Comparison of ENCODE assay signal across 1 cellular context in the genomic region with DNA sequence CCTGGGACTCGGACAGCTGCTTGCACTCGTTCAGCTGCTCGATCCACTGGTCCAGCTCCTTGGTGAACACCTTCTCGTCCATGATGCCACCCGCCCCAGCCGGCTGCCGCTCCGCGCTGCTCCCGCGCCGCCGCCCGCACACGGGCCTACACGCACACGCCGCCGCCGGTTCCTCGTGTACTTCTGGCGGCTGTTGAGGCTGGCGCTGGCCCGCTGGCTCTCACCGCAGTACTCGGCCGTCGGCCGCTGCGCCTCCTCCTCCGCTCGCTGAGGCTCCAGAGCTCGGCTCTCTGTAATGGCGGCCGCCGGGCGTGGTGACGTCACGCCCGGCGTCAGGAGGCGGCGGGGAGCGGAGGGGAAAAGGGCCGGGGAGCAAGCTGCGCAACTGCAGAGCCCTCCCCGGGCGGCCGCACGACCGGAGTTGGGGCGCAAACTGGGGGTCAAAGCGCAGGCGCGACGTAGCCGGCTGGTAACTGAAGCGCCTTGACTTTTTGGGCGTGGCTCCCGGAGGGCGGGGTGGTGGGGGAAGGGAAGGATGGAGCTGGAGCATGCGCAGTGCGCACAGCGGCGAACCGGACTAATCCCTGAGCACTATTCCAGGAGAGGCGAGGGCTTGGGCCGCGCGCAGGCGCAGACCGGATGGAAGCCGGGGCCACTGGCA.
A peak's percentile ranks its signal among the peaks of the same experiment; 100 is the strongest.
TF ChIP-seq lines count a peak whose summit lies in the region.

Gene PPP2CA, minus strand, starts transcription at position 294 of the 661 bp plus-strand sequence. Its CDS starts 212 bp downstream, at position 82.

TF ChIP-seq in HEK293, 187 proteins besides CTCF, POLR2A, EP300 and RAD21 (continued from another document and continues in another):
- 0 out of 2 replicates have a peak, but pooled peaks have one; percentile 52 for TF ChIP-seq ZNF704 (tag by site-specific recombination; IDR thresholded peaks at IDR 0.05)
- TF ChIP-seq, protein P1, sequence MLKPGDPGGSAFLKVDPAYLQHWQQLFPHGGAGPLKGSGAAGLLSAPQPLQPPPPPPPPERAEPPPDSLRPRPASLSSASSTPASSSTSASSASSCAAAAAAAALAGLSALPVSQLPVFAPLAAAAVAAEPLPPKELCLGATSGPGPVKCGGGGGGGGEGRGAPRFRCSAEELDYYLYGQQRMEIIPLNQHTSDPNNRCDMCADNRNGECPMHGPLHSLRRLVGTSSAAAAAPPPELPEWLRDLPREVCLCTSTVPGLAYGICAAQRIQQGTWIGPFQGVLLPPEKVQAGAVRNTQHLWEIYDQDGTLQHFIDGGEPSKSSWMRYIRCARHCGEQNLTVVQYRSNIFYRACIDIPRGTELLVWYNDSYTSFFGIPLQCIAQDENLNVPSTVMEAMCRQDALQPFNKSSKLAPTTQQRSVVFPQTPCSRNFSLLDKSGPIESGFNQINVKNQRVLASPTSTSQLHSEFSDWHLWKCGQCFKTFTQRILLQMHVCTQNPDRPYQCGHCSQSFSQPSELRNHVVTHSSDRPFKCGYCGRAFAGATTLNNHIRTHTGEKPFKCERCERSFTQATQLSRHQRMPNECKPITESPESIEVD (tag by site-specific recombination; IDR thresholded peaks at IDR 0.05) = no peak
- TF ChIP-seq ZIC2 (tag by site-specific recombination; IDR thresholded peaks at IDR 0.05) = 0 out of 2 replicates have a peak, but pooled peaks have one; percentile 36
- no peak for TF ChIP-seq ZNF707 (tag by site-specific recombination; IDR thresholded peaks at IDR 0.05)
- no peak for TF ChIP-seq GFI1B (tag by site-specific recombination; IDR thresholded peaks at IDR 0.05)
- TF ChIP-seq ZNF561 (tag by site-specific recombination; IDR thresholded peaks at IDR 0.05; ENCODE audit: borderline replicate concordance) = peak; percentile 77; the same call in 1 of the 2 replicates
- peak; percentile 51; the same call in 1 of the 2 replicates for TF ChIP-seq ZBTB1 (tag by site-specific recombination; IDR thresholded peaks at IDR 0.05)
- TF ChIP-seq ZNF837 (tag by site-specific recombination; IDR thresholded peaks at IDR 0.05) = no peak
- TF ChIP-seq AEBP2 (tag by site-specific recombination; IDR thresholded peaks at IDR 0.05; ENCODE audit: borderline replicate concordance) = no peak
- TF ChIP-seq ZEB2 (tag by site-specific recombination; IDR thresholded peaks at IDR 0.05) = no peak
- 0 out of 2 replicates have a peak, but pooled peaks have one; percentile 34 for TF ChIP-seq ZNF324 (tag by site-specific recombination; IDR thresholded peaks at IDR 0.05)
- TF ChIP-seq, protein P2, sequence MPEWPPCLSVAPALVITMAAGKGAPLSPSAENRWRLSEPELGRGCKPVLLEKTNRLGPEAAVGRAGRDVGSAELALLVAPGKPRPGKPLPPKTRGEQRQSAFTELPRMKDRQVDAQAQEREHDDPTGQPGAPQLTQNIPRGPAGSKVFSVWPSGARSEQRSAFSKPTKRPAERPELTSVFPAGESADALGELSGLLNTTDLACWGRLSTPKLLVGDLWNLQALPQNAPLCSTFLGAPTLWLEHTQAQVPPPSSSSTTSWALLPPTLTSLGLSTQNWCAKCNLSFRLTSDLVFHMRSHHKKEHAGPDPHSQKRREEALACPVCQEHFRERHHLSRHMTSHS (tag by site-specific recombination; IDR thresholded peaks at IDR 0.05) = no peak
- peak; percentile 37; the same call in 1 of the 2 replicates for TF ChIP-seq KLF16 (tag by site-specific recombination; IDR thresholded peaks at IDR 0.05)
- TF ChIP-seq ZNF138 (tag by site-specific recombination; IDR thresholded peaks at IDR 0.05; ENCODE audit: borderline replicate concordance) = no peak
- TF ChIP-seq ZNF37A (tag by site-specific recombination; IDR thresholded peaks at IDR 0.05) = no peak
- no peak; the same call in none of the 2 replicates for TF ChIP-seq KLF17 (tag by site-specific recombination; IDR thresholded peaks at IDR 0.05)
- no peak for TF ChIP-seq SCRT2 (tag by site-specific recombination; IDR thresholded peaks at IDR 0.05)
- TF ChIP-seq RBAK (tag by site-specific recombination; IDR thresholded peaks at IDR 0.05) = no peak
- TF ChIP-seq ZNF169 (tag by site-specific recombination; IDR thresholded peaks at IDR 0.05) = peak; percentile 42; the same call in 1 of the 2 replicates
- TF ChIP-seq, protein P3, sequence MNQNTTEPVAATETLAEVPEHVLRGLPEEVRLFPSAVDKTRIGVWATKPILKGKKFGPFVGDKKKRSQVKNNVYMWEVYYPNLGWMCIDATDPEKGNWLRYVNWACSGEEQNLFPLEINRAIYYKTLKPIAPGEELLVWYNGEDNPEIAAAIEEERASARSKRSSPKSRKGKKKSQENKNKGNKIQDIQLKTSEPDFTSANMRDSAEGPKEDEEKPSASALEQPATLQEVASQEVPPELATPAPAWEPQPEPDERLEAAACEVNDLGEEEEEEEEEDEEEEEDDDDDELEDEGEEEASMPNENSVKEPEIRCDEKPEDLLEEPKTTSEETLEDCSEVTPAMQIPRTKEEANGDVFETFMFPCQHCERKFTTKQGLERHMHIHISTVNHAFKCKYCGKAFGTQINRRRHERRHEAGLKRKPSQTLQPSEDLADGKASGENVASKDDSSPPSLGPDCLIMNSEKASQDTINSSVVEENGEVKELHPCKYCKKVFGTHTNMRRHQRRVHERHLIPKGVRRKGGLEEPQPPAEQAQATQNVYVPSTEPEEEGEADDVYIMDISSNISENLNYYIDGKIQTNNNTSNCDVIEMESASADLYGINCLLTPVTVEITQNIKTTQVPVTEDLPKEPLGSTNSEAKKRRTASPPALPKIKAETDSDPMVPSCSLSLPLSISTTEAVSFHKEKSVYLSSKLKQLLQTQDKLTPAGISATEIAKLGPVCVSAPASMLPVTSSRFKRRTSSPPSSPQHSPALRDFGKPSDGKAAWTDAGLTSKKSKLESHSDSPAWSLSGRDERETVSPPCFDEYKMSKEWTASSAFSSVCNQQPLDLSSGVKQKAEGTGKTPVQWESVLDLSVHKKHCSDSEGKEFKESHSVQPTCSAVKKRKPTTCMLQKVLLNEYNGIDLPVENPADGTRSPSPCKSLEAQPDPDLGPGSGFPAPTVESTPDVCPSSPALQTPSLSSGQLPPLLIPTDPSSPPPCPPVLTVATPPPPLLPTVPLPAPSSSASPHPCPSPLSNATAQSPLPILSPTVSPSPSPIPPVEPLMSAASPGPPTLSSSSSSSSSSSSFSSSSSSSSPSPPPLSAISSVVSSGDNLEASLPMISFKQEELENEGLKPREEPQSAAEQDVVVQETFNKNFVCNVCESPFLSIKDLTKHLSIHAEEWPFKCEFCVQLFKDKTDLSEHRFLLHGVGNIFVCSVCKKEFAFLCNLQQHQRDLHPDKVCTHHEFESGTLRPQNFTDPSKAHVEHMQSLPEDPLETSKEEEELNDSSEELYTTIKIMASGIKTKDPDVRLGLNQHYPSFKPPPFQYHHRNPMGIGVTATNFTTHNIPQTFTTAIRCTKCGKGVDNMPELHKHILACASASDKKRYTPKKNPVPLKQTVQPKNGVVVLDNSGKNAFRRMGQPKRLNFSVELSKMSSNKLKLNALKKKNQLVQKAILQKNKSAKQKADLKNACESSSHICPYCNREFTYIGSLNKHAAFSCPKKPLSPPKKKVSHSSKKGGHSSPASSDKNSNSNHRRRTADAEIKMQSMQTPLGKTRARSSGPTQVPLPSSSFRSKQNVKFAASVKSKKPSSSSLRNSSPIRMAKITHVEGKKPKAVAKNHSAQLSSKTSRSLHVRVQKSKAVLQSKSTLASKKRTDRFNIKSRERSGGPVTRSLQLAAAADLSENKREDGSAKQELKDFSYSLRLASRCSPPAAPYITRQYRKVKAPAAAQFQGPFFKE (tag by site-specific recombination; IDR thresholded peaks at IDR 0.05; ENCODE audit: borderline replicate concordance) = 0 out of 2 replicates have a peak, but pooled peaks have one; percentile 78
- TF ChIP-seq ZNF214 (tag by site-specific recombination; IDR thresholded peaks at IDR 0.05; ENCODE audit: borderline replicate concordance) = no peak
- TF ChIP-seq GLIS2 (tag by site-specific recombination; IDR thresholded peaks at IDR 0.05) = peak; percentile 69; the same call in 1 of the 2 replicates
- TF ChIP-seq ZNF843 (tag by site-specific recombination; IDR thresholded peaks at IDR 0.05) = no peak; the same call in 1 of the 2 replicates
- peak; percentile 81 for TF ChIP-seq ZBTB21 (tag by site-specific recombination; IDR thresholded peaks at IDR 0.05)
- TF ChIP-seq ZFP69B (tag by site-specific recombination; IDR thresholded peaks at IDR 0.05) = no peak
- TF ChIP-seq ZNF311 (tag by site-specific recombination; IDR thresholded peaks at IDR 0.05; ENCODE audit: borderline replicate concordance) = no peak
- TF ChIP-seq ZSCAN30 (tag by site-specific recombination; IDR thresholded peaks at IDR 0.05) = no peak
- TF ChIP-seq SP7 (tag by site-specific recombination; IDR thresholded peaks at IDR 0.05) = no peak
- TF ChIP-seq ZNF530 (tag by site-specific recombination; IDR thresholded peaks at IDR 0.05; ENCODE audit: low read depth) = no peak
- no peak for TF ChIP-seq ZNF580 (tag by site-specific recombination; IDR thresholded peaks at IDR 0.05)
- no peak; the same call in 1 of the 2 replicates for TF ChIP-seq ZNF23 (tag by site-specific recombination; IDR thresholded peaks at IDR 0.05; ENCODE audit: borderline replicate concordance)
- TF ChIP-seq, protein P4, sequence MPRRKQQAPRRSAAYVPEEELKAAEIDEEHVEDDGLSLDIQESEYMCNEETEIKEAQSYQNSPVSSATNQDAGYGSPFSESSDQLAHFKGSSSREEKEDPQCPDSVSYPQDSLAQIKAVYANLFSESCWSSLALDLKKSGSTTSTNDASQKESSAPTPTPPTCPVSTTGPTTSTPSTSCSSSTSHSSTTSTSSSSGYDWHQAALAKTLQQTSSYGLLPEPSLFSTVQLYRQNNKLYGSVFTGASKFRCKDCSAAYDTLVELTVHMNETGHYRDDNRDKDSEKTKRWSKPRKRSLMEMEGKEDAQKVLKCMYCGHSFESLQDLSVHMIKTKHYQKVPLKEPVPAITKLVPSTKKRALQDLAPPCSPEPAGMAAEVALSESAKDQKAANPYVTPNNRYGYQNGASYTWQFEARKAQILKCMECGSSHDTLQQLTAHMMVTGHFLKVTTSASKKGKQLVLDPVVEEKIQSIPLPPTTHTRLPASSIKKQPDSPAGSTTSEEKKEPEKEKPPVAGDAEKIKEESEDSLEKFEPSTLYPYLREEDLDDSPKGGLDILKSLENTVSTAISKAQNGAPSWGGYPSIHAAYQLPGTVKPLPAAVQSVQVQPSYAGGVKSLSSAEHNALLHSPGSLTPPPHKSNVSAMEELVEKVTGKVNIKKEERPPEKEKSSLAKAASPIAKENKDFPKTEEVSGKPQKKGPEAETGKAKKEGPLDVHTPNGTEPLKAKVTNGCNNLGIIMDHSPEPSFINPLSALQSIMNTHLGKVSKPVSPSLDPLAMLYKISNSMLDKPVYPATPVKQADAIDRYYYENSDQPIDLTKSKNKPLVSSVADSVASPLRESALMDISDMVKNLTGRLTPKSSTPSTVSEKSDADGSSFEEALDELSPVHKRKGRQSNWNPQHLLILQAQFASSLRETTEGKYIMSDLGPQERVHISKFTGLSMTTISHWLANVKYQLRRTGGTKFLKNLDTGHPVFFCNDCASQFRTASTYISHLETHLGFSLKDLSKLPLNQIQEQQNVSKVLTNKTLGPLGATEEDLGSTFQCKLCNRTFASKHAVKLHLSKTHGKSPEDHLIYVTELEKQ (tag by site-specific recombination; IDR thresholded peaks at IDR 0.05; ENCODE audit: borderline replicate concordance) = no peak; the same call in 1 of the 2 replicates
- no peak; the same call in 1 of the 2 replicates for TF ChIP-seq ZNF335 (tag by site-specific recombination; conservative IDR thresholded peaks at IDR 0.05)
- no peak for TF ChIP-seq ZNF555 (tag by site-specific recombination; conservative IDR thresholded peaks at IDR 0.05)
- TF ChIP-seq ZNF350 (tag by site-specific recombination; IDR thresholded peaks at IDR 0.05) = no peak
- TF ChIP-seq ZNF132 (tag by site-specific recombination; IDR thresholded peaks at IDR 0.05; ENCODE audit: borderline replicate concordance) = no peak
- no peak for TF ChIP-seq ZNF624 (tag by site-specific recombination; IDR thresholded peaks at IDR 0.05)
- TF ChIP-seq ZNF302 (tag by site-specific recombination; IDR thresholded peaks at IDR 0.05; ENCODE audit: low read depth) = no peak
- no peak for TF ChIP-seq ZNF747 (tag by site-specific recombination; IDR thresholded peaks at IDR 0.05)
- TF ChIP-seq ZNF626 (tag by site-specific recombination; IDR thresholded peaks at IDR 0.05) = no peak
- no peak for TF ChIP-seq SETDB1 (IDR thresholded peaks at IDR 0.05; ENCODE audit: insufficient read length, low read length)
